In genomic region chr5:157245477-157245876, GRCh38 we compare ENCODE assay signal across 12 cellular contexts. TPM values are rescaled to one million over a fixed set of nuclear protein-coding genes. Genes with fewer than 3 reads are reported as not detected.
DNase-seq lines count a peak whose midpoint lies in the region; ATAC-seq, FAIRE-seq and TF ChIP-seq lines count a peak whose summit lies in the region.
"Had no signal": no experiment of that assay in that cellular context is flagged by ENCODE, and none has a peak within 500 bp of the region (broad histone marks: within the 10 kb centered on the region; RNA-seq: fewer than 3 reads in every experiment).

No MANE protein-coding gene starts in this region.

- CTCF ChIA-PET in CD4-positive, alpha-beta T cell (lab: Charles Lee): no interaction called here
- CTCF ChIA-PET in activated CD4-positive, alpha-beta memory T cell treated with anti-CD3 and anti-CD28 coated beads, Interleukin-2, amount 10 ng/mL, durations not matched to agents 7 days and 5 days (lab: Charles Lee): no interaction called here

- H3K18ac ChIP-seq in H9 (ENCODE audit: insufficient read length, low read depth, low read length): no peak overlapping the region

- H3K14ac ChIP-seq in H9 (ENCODE audit: insufficient read depth, low read length): no peak overlapping the region

- no peak overlapping the region for H2AFZ ChIP-seq in H9 (ENCODE audit: low read length)

- no peaks in the 10 kb centered on the region for H3K79me1 ChIP-seq in H9 (ENCODE audit: insufficient read depth, low read depth, low read length, poor library complexity, severe bottlenecking)

- TF ChIP-seq CTCF in CD4-positive, alpha-beta T cell (IDR thresholded peaks at IDR 0.05): no peak
- TF ChIP-seq CTCF in H9 (conservative IDR thresholded peaks at IDR 0.05) (no peak), endothelial cell (IDR thresholded peaks at IDR 0.05; ENCODE audit: unreplicated experiment) (no peak)

- no peak overlapping the region for H2BK120ac ChIP-seq in H9 (ENCODE audit: low read depth, low read length, poor library complexity, severe bottlenecking)

- no peak overlapping the region for H3K4me3 Mint-ChIP-seq in CD4-positive, alpha-beta T cell
- H3K4me3 Mint-ChIP-seq in H9: no peak overlapping the region
- no peak overlapping the region for H3K4me3 Mint-ChIP-seq in activated CD4-positive, alpha-beta memory T cell treated with anti-CD3 and anti-CD28 coated beads, Interleukin-2, amount 10 ng/mL, durations not matched to agents 7 days and 5 days
- H3K4me3 Mint-ChIP-seq in endothelial cell (ENCODE audit: unreplicated experiment): no peak overlapping the region

- no peaks in the 10 kb centered on the region for H3K9me3 ChIP-seq in CD4-positive, alpha-beta T cell (ENCODE audit: control insufficient read depth, low read length)
- H3K9me3 ChIP-seq in H9 (ENCODE audit: control insufficient read depth, low read depth, low read length) (no peaks in the 10 kb centered on the region), iPS-18a (ENCODE audit: control insufficient read depth, low read depth, low read length) (no peaks in the 10 kb centered on the region)

- H3K9ac ChIP-seq in H9 (ENCODE audit: extremely low read depth, insufficient read length, low read length) (no peak overlapping the region), iPS-18a (ENCODE audit: low read length) (peak overlapping the region; percentile 12)

- H3K4me3 ChIP-seq in iPS-18a (ENCODE audit: low read length) (no peak overlapping the region), H7 (ENCODE audit: insufficient read depth, low read depth, low read length) (no peak overlapping the region)

- POLR2A ChIA-PET in CD4-positive, alpha-beta T cell (lab: Charles Lee): interaction anchor here (1.6 to 7.1 kb wide), 2 partner anchors 27 to 30 kb away, joined by 3 to 64 read pairs; no protein-coding TSS in a partner anchor
- POLR2A ChIA-PET in activated CD4-positive, alpha-beta memory T cell treated with anti-CD3 and anti-CD28 coated beads, Interleukin-2, amount 10 ng/mL, durations not matched to agents 7 days and 5 days (lab: Charles Lee): interaction anchor here (1.1 to 13.2 kb wide), 7 partner anchors 7 to 103 kb away, joined by 3 to 111 read pairs (median 7); partner anchors contain the start of gene MED7

- no peak overlapping the region for H3K56ac ChIP-seq in H9 (ENCODE audit: insufficient read length, low read depth, low read length)

- no peak overlapping the region for H3K4ac ChIP-seq in H9 (ENCODE audit: low read depth, low read length)

- DNase-seq in CD4-positive, alpha-beta T cell: no peak
- peak; percentile 47 for DNase-seq in H9
- DNase-seq in activated CD4-positive, alpha-beta memory T cell treated with anti-CD3 and anti-CD28 coated beads, Interleukin-2, amount 10 ng/mL, durations not matched to agents 7 days and 5 days: no peak
- DNase-seq in H7: no peak
- no peak for DNase-seq in stimulated activated CD4-positive, alpha-beta T cell treated with anti-CD3 and anti-CD28 coated beads, Interleukin-2, amount 100 ng/mL, for 24 hours
- no peak for DNase-seq in endothelial cell (ENCODE audit: low spot score)
- no peak for DNase-seq in H54 (ENCODE audit: insufficient read length, low spot score)
- DNase-seq: DMS 273 treated with DMSO at 0.1 percent for 48 hours, midbrain, NCI-H774 had no signal

- TF ChIP-seq POLR2A in H54 (IDR thresholded peaks at IDR 0.05; ENCODE audit: low read depth, low read length): no peak

- peak overlapping the region; percentile 91 for H3K27ac Mint-ChIP-seq in CD4-positive, alpha-beta T cell
- H3K27ac Mint-ChIP-seq in H9: peak overlapping the region; percentile 33 to 96 (median 43); a peak in 4 of 7 replicates
- H3K27ac Mint-ChIP-seq in activated CD4-positive, alpha-beta memory T cell treated with anti-CD3 and anti-CD28 coated beads, Interleukin-2, amount 10 ng/mL, durations not matched to agents 7 days and 5 days: peak overlapping the region; percentile 98
- H3K27ac Mint-ChIP-seq in endothelial cell (ENCODE audit: unreplicated experiment): no peak overlapping the region

- H2AK5ac ChIP-seq in H9 (ENCODE audit: insufficient read length, low read length): no peak overlapping the region

- H3K27ac ChIP-seq in CD4-positive, alpha-beta T cell (ENCODE audit: low read depth, low read length): no peak overlapping the region
- no peak overlapping the region for H3K27ac ChIP-seq in H9 (ENCODE audit: insufficient read length, low read depth, low read length)
- peak overlapping the region; percentile 3 for H3K27ac ChIP-seq in iPS-18a (ENCODE audit: low read length)

- no peaks in the 10 kb centered on the region for H3K27me3 ChIP-seq in CD4-positive, alpha-beta T cell (ENCODE audit: control insufficient read depth, insufficient read depth, low read length)
- H3K27me3 ChIP-seq in H9 (ENCODE audit: insufficient read depth, low read length) (no peaks in the 10 kb centered on the region), iPS-18a (ENCODE audit: control insufficient read depth, insufficient read depth, low read length) (no peaks in the 10 kb centered on the region), H7 (ENCODE audit: control insufficient read depth, insufficient read depth, low read length) (no peaks in the 10 kb centered on the region)

- intact Hi-C loops in CD4-positive, alpha-beta T cell (cut with DNase I, micrococcal nuclease): loop anchor here in 1 of 2 experiments (5.0 kb wide), 1 partner anchor 98 kb away; no protein-coding TSS in a partner anchor

- no peaks in the 10 kb centered on the region for H3K9me3 Mint-ChIP-seq in CD4-positive, alpha-beta T cell
- peaks cover 0 to 1% of the 10 kb centered on the region in 2 experiments; a peak in 2 of 5 replicates for H3K9me3 Mint-ChIP-seq in H9
- H3K9me3 Mint-ChIP-seq in activated CD4-positive, alpha-beta memory T cell treated with anti-CD3 and anti-CD28 coated beads, Interleukin-2, amount 10 ng/mL, durations not matched to agents 7 days and 5 days: no peaks in the 10 kb centered on the region
- H3K9me3 Mint-ChIP-seq in endothelial cell (ENCODE audit: unreplicated experiment): no peaks in the 10 kb centered on the region

- peaks cover 68% of the 10 kb centered on the region for H3K4me1 Mint-ChIP-seq in CD4-positive, alpha-beta T cell (ENCODE audit: low read depth)
- H3K4me1 Mint-ChIP-seq in H9: peaks cover 10 to 26% of the 10 kb centered on the region in 2 experiments
- peaks cover 75% of the 10 kb centered on the region for H3K4me1 Mint-ChIP-seq in activated CD4-positive, alpha-beta memory T cell treated with anti-CD3 and anti-CD28 coated beads, Interleukin-2, amount 10 ng/mL, durations not matched to agents 7 days and 5 days
- no peaks in the 10 kb centered on the region for H3K4me1 Mint-ChIP-seq in endothelial cell (ENCODE audit: unreplicated experiment)

- no peak overlapping the region for H2BK5ac ChIP-seq in H9 (ENCODE audit: insufficient read length, low read length)

- no peaks in the 10 kb centered on the region for H3K79me2 ChIP-seq in H9 (ENCODE audit: insufficient read depth, low read length)

- no peak overlapping the region for H2BK15ac ChIP-seq in H9 (ENCODE audit: low read depth, low read length)

- H4K91ac ChIP-seq in H9 (ENCODE audit: insufficient read length, low read depth, low read length): no peak overlapping the region

- no peaks in the 10 kb centered on the region for H4K20me1 ChIP-seq in H9 (ENCODE audit: control insufficient read depth, insufficient read depth, insufficient read length)

- H3K36me3 Mint-ChIP-seq in CD4-positive, alpha-beta T cell (ENCODE audit: low read depth): peaks cover 98% of the 10 kb centered on the region
- no peaks in the 10 kb centered on the region for H3K36me3 Mint-ChIP-seq in H9 (ENCODE audit: insufficient read depth in 1 of 3, low read depth in 3 of 3)
- peaks cover 97% of the 10 kb centered on the region for H3K36me3 Mint-ChIP-seq in activated CD4-positive, alpha-beta memory T cell treated with anti-CD3 and anti-CD28 coated beads, Interleukin-2, amount 10 ng/mL, durations not matched to agents 7 days and 5 days (ENCODE audit: low read depth)
- no peaks in the 10 kb centered on the region for H3K36me3 Mint-ChIP-seq in endothelial cell (ENCODE audit: low read depth, unreplicated experiment)

- no peak for FAIRE-seq in H54 (lab: Jason Lieb, UNC)
- FAIRE-seq: colon had no signal

- H3T11ph ChIP-seq in H9 (ENCODE audit: low read length): no peak overlapping the region

- no peaks in the 10 kb centered on the region for H3K36me3 ChIP-seq in iPS-18a (ENCODE audit: control insufficient read depth, low read depth, low read length)
- no peaks in the 10 kb centered on the region for H3K36me3 ChIP-seq in H7 (replicated peaks; ENCODE audit: control insufficient read depth, insufficient read depth, low read length)

- no peak for ATAC-seq in CD4-positive, alpha-beta T cell (ENCODE audit: poor library complexity)

- peaks cover 7% of the 10 kb centered on the region; the same call in 1 of the 2 replicates for H3K4me1 ChIP-seq in H9 (ENCODE audit: insufficient read depth, low read length)
- H3K4me1 ChIP-seq in iPS-18a (ENCODE audit: control insufficient read depth, low read depth, low read length): peaks cover 10% of the 10 kb centered on the region

- no peaks in the 10 kb centered on the region for H3K23me2 ChIP-seq in H9 (ENCODE audit: insufficient read length, low read depth, low read length, poor library complexity, severe bottlenecking)

- H2BK20ac ChIP-seq in H9 (ENCODE audit: low read depth, low read length, poor library complexity, severe bottlenecking): no peak overlapping the region

- no peaks in the 10 kb centered on the region for H3K27me3 Mint-ChIP-seq in CD4-positive, alpha-beta T cell
- H3K27me3 Mint-ChIP-seq in H9 (ENCODE audit: low read depth): no peaks in the 10 kb centered on the region; the same call in none of the 2 replicates
- no peaks in the 10 kb centered on the region for H3K27me3 Mint-ChIP-seq in activated CD4-positive, alpha-beta memory T cell treated with anti-CD3 and anti-CD28 coated beads, Interleukin-2, amount 10 ng/mL, durations not matched to agents 7 days and 5 days
- H3K27me3 Mint-ChIP-seq in endothelial cell (ENCODE audit: unreplicated experiment): peaks cover 2% of the 10 kb centered on the region

- H2BK12ac ChIP-seq in H9 (ENCODE audit: insufficient read length, low read depth, low read length): no peak overlapping the region

- H4K5ac ChIP-seq in H9 (ENCODE audit: insufficient read length, low read depth, low read length): no peak overlapping the region

- no peak overlapping the region for H3K23ac ChIP-seq in H9 (ENCODE audit: insufficient read length, low read depth, low read length)

- H3K4me2 ChIP-seq in H9 (ENCODE audit: insufficient read depth, insufficient read length, low read length): no peak overlapping the region

- no peak overlapping the region for H4K8ac ChIP-seq in H9 (replicated peaks; ENCODE audit: insufficient read length, low read depth, low read length)

- no CpG with 5 or more reads among the region's 4 CpGs for WGBS in H9 (ENCODE audit: extremely low coverage, insufficient read length, low lambda C conversion rate)

RNA-seq across cellular contexts. Expression of gene CYFIP2, which starts 20.4 kb away (rescaled TPM):
- total RNA-seq in CD4-positive, alpha-beta T cell: 100 to 1,000 TPM; 271 to 287 TPM
- total RNA-seq in H9 (2021): 74.7 and 84.5 TPM in 2 replicates
- 100 to 1,000 TPM; 337 to 354 TPM for total RNA-seq in activated CD4-positive, alpha-beta memory T cell treated with anti-CD3 and anti-CD28 coated beads, Interleukin-2, amount 10 ng/mL, durations not matched to agents 7 days and 5 days
- total RNA-seq in H7 (2014; rRNA removed; shearing (Covaris generic)): 14.3 and 20.5 TPM in 2 replicates
- 42.9 TPM for total RNA-seq in endothelial cell (ENCODE audit: unreplicated experiment)
